ENCODE assay signal across 8 cellular contexts in genomic region chr2:86078801-86079545, GRCh38. TPM values are rescaled to one million over a fixed set of nuclear protein-coding genes. Genes with fewer than 3 reads are reported as not detected.
DNase-seq lines count a peak whose midpoint lies in the region; ATAC-seq and TF ChIP-seq lines count a peak whose summit lies in the region.

No MANE protein-coding gene starts in this region.

- 39 to 41% methylated on average over 7 of the region's 7 CpGs for WGBS in thyroid gland, 2 donors

- intact Hi-C loops in thyroid gland (cut with DNase I): loop anchor here (5.0 kb wide), 1 partner anchor 192 kb away; the partner anchor contains the start of gene ST3GAL5

- H3K4me3 ChIP-seq in astrocyte of the spinal cord (ENCODE audit: low read depth, low read length) (no peak overlapping the region), thyroid gland (replicated peaks in 1 of 3) (no peak overlapping the region)

- peaks cover 17 to 36% of the 10 kb centered on the region in 2 donors for H3K4me1 ChIP-seq in thyroid gland

- peak; percentile 70 for TF ChIP-seq CTCF in astrocyte of the spinal cord (IDR thresholded peaks at IDR 0.05; ENCODE audit: low read depth, low read length)
- peak; percentile 24 to 93 (median 80) for TF ChIP-seq CTCF in thyroid gland (IDR thresholded peaks at IDR 0.05)

- ATAC-seq in GM21723 (IDR thresholded peaks at IDR 0.05; ENCODE audit: unreplicated experiment): no peak

- H3K9me3 ChIP-seq in thyroid gland: no peaks in the 10 kb centered on the region

- TF ChIP-seq POLR2A in thyroid gland (IDR thresholded peaks at IDR 0.05): no peak

- in situ Hi-C loops in astrocyte of the spinal cord (cut with HindIII; ENCODE audit: low sequenced_read_pairs): no loop called here

- peak overlapping the region in 2 of 3 donors; percentile 26 to 56 for H3K27ac ChIP-seq in thyroid gland

- H3K36me3 ChIP-seq in thyroid gland: no peaks in the 10 kb centered on the region

- peak; percentile 28 for DNase-seq in activated CD8-positive, alpha-beta memory T cell treated with anti-CD3 and anti-CD28 coated beads, Interleukin-2, amount 50 U/mL, for 4 hours
- no peak for DNase-seq in activated CD8-positive, alpha-beta memory T cell treated with anti-CD3 and anti-CD28 coated beads for 24 hours
- peak; percentile 73 for DNase-seq in NCI-H1694 (lab: John Stamatoyannopoulos, UW)
- DNase-seq in astrocyte of the spinal cord (ENCODE audit: low read depth, low spot score): peak; percentile 46
- peak; percentile 85 for DNase-seq in inferior parietal cortex (ENCODE audit: extremely low spot score)
- DNase-seq in thyroid gland: peak; percentile 60 to 62
- DNase-seq in stimulated activated CD4-positive, alpha-beta T cell treated with anti-CD3 and anti-CD28 coated beads, Interleukin-15, amount 100 ng/mL, for 24 hours: no peak

- H3K27me3 ChIP-seq in thyroid gland: no peaks in the 10 kb centered on the region

RNA-seq across cellular contexts. Expression of gene POLR1A, which starts 26.7 kb away (rescaled TPM):
- total RNA-seq in thyroid gland: 10 to 100 TPM; 13.5 to 32.6 (median 24.1) TPM

RNA-seq across cellular contexts. Expression of gene PTCD3, which starts 27.1 kb away (rescaled TPM):
- 100 to 1,000 TPM in 3 of 4 donors, 10 to 100 TPM in 1; 91.4 to 522 (median 160) TPM for total RNA-seq in thyroid gland

Comparison
In these comparisons a context has a peak if more than half of its experiments do, and no peak if none do; other contexts are left out.
1. DNase-seq: peak in activated CD8-positive, alpha-beta memory T cell treated with anti-CD3 and anti-CD28 coated beads, Interleukin-2, amount 50 U/mL, for 4 hours (single experiment), NCI-H1694 (single experiment), astrocyte of the spinal cord (single experiment), inferior parietal cortex (single experiment) and thyroid gland (2 of 2); none in activated CD8-positive, alpha-beta memory T cell treated with anti-CD3 and anti-CD28 coated beads for 24 hours (single experiment) and stimulated activated CD4-positive, alpha-beta T cell treated with anti-CD3 and anti-CD28 coated beads, Interleukin-15, amount 100 ng/mL, for 24 hours (single experiment).